Comparison of ENCODE assay signal across 22 cellular contexts in genomic region chr2:234060236-234060635, GRCh38. TPM values are rescaled to one million over a fixed set of nuclear protein-coding genes. Genes with fewer than 3 reads are reported as not detected.
DNase-seq lines count a peak whose midpoint lies in the region; ATAC-seq and TF ChIP-seq lines count a peak whose summit lies in the region.
"Had no signal": no experiment of that assay in that cellular context is flagged by ENCODE, and none has a peak within 500 bp of the region (broad histone marks: within the 10 kb centered on the region; RNA-seq: fewer than 3 reads in every experiment).

No MANE protein-coding gene starts in this region.

- H3K4me1 ChIP-seq in thyroid gland: no peaks in the 10 kb centered on the region

- H3K27me3 Mint-ChIP-seq in type B pancreatic cell: no peaks in the 10 kb centered on the region
- peaks cover 0 to 12% of the 10 kb centered on the region in 2 donors for H3K27me3 Mint-ChIP-seq in T-cell

- no peak for TF ChIP-seq POLR2A in thyroid gland (IDR thresholded peaks at IDR 0.05)

- no peak overlapping the region for H3K27ac ChIP-seq in thyroid gland
- H3K27ac ChIP-seq: GM23248, HL-60 had no signal

- H3K36me3 Mint-ChIP-seq in type B pancreatic cell (no peaks in the 10 kb centered on the region), T-cell (no peaks in the 10 kb centered on the region)
- H3K36me3 Mint-ChIP-seq: CD14-positive monocyte, IgD-negative memory B cell had no signal

- H3K27ac Mint-ChIP-seq in type B pancreatic cell (no peak overlapping the region), T-cell (no peak overlapping the region)
- H3K27ac Mint-ChIP-seq: CD14-positive monocyte, IgD-negative memory B cell had no signal

- H3K4me1 Mint-ChIP-seq in type B pancreatic cell (ENCODE audit: unreplicated experiment) (no peaks in the 10 kb centered on the region), T-cell (peaks cover 0 to 11% (median 6%) of the 10 kb centered on the region in 3 donors)
- H3K4me1 Mint-ChIP-seq: CD14-positive monocyte had no signal

- POLR2A ChIA-PET in T-cell (lab: Charles Lee): no interaction called here

- H3K36me3 ChIP-seq in thyroid gland: no peaks in the 10 kb centered on the region

- H3K4me3 ChIP-seq in thyroid gland (replicated peaks in 1 of 3): no peak overlapping the region
- H3K4me3 ChIP-seq: GM23248 had no signal

- intact Hi-C loops in thyroid gland (cut with DNase I): no loop called here

- CTCF ChIA-PET in T-cell (lab: Charles Lee): no interaction called here

- 63 to 74% methylated on average over 8 of the region's 8 CpGs for WGBS in thyroid gland, 2 donors

- H3K9me3 Mint-ChIP-seq in type B pancreatic cell (no peaks in the 10 kb centered on the region), T-cell (no peaks in the 10 kb centered on the region)
- H3K9me3 Mint-ChIP-seq: IgD-negative memory B cell had no signal

- ATAC-seq in T-cell (replicated peaks in 1 of 4): no peak
- ATAC-seq: PC-3 had no signal

- H3K4me3 Mint-ChIP-seq in type B pancreatic cell (no peak overlapping the region), T-cell (no peak overlapping the region)
- H3K4me3 Mint-ChIP-seq: CD14-positive monocyte, IgD-negative memory B cell had no signal

- H3K27me3 ChIP-seq in thyroid gland: no peaks in the 10 kb centered on the region

- TF ChIP-seq CTCF in thyroid gland (IDR thresholded peaks at IDR 0.05) (no peak), type B pancreatic cell (conservative IDR thresholded peaks at IDR 0.05) (no peak)

- H3K9me3 ChIP-seq in thyroid gland: no peaks in the 10 kb centered on the region
- H3K9me3 ChIP-seq: SK-N-SH had no signal

- DNase-seq in DMS53 (lab: John Stamatoyannopoulos, UW): peak; percentile 90
- peak; percentile 29 for DNase-seq in NCI-H187 treated with DMSO at 0.1 percent for 48 hours (lab: John Stamatoyannopoulos, UW)
- peak; percentile 73 for DNase-seq in NCI-H510A treated with DMSO at 0.1 percent for 48 hours (lab: John Stamatoyannopoulos, UW)
- DNase-seq in SHP77 treated with DMSO at 0.1 percent for 48 hours (lab: John Stamatoyannopoulos, UW): peak; percentile 50
- no peak for DNase-seq in thyroid gland
- no peak for DNase-seq in type B pancreatic cell (ENCODE audit: extremely low spot score, unreplicated experiment)
- no peak for DNase-seq in T-cell
- DNase-seq: ACHN, AML-193, DND-41, GM23248, HCEC 1CT, NCI-H1105, NCI-H2171, NCI-H524 treated with DMSO at 0.1 percent for 48 hours, PC-3, SK-N-SH, T-helper 1 cell had no signal

RNA-seq across cellular contexts. Expression of gene SPP2, which starts 9.7 kb away (rescaled TPM):
- not detected for total RNA-seq in thyroid gland
- total RNA-seq in type B pancreatic cell (ENCODE audit: low replicate concordance): not detected in 2 replicates
- not detected for total RNA-seq in T-cell
- total RNA-seq: GM23248, LHCN-M2, PC-3 had no signal

Comparison
In these comparisons a context has a peak if more than half of its experiments do, and no peak if none do; other contexts are left out.
1. DNase-seq: peak in DMS53 (single experiment), NCI-H187 treated with DMSO at 0.1 percent for 48 hours (single experiment), NCI-H510A treated with DMSO at 0.1 percent for 48 hours (single experiment) and SHP77 treated with DMSO at 0.1 percent for 48 hours (single experiment); none in thyroid gland (0 of 2), type B pancreatic cell (single experiment) and T-cell (0 of 34).